ENCODE assay signal across 8 cellular contexts in genomic region chr3:27659279-27660021, GRCh38.
DNase-seq lines count a peak whose midpoint lies in the region; ATAC-seq and TF ChIP-seq lines count a peak whose summit lies in the region.

No MANE protein-coding gene starts in this region.

- H3K4me3 Mint-ChIP-seq in stimulated activated naive CD8-positive, alpha-beta T cell treated with anti-CD3 and anti-CD28 coated beads, Interleukin-15, amount 100 ng/mL, for 72 hours = no peak overlapping the region

- H3K27me3 ChIP-seq in KMS-11 (ENCODE audit: insufficient read depth, low read depth) (no peaks in the 10 kb centered on the region), right lobe of liver (no peaks in the 10 kb centered on the region)

- H3K4me1 ChIP-seq in KMS-11 (ENCODE audit: low read depth, poor library complexity, severe bottlenecking) (no peaks in the 10 kb centered on the region), right lobe of liver (no peaks in the 10 kb centered on the region)

- H3K27ac ChIP-seq in KMS-11 (no peak overlapping the region), right lobe of liver (no peak overlapping the region)

- no peaks in the 10 kb centered on the region for H4K20me1 ChIP-seq in KMS-11 (ENCODE audit: insufficient read depth)

- H3K4me3 ChIP-seq in KMS-11 (IDR thresholded peaks at IDR 0.05; ENCODE audit: insufficient read depth, low read depth, low read length) (no peak overlapping the region), cardiac fibroblast (replicated peaks in 1 of 2; ENCODE audit: low read depth in 2 of 2, low read length in 2 of 2) (no peak overlapping the region), right lobe of liver (no peak overlapping the region)

- no peaks in the 10 kb centered on the region for H3K9me3 Mint-ChIP-seq in stimulated activated naive CD8-positive, alpha-beta T cell treated with anti-CD3 and anti-CD28 coated beads, Interleukin-15, amount 100 ng/mL, for 72 hours

- H3K36me3 ChIP-seq in KMS-11 (ENCODE audit: insufficient read depth) (no peaks in the 10 kb centered on the region), right lobe of liver (no peaks in the 10 kb centered on the region)

- 47% methylated on average over 3 of the region's 3 CpGs for WGBS in right lobe of liver (ENCODE audit: insufficient coverage, low coverage, low lambda C conversion rate, missing lambda C conversion rate)

- H3K79me2 ChIP-seq in KMS-11 (ENCODE audit: insufficient read depth, low read depth) = no peaks in the 10 kb centered on the region

- no peaks in the 10 kb centered on the region for H3K9me3 ChIP-seq in right lobe of liver

- no peak overlapping the region for H3K27ac Mint-ChIP-seq in stimulated activated naive CD8-positive, alpha-beta T cell treated with anti-CD3 and anti-CD28 coated beads, Interleukin-15, amount 100 ng/mL, for 72 hours

- no peak overlapping the region for H2AFZ ChIP-seq in KMS-11 (ENCODE audit: low read depth)

- peaks cover 9% of the 10 kb centered on the region for H3K27me3 Mint-ChIP-seq in stimulated activated naive CD8-positive, alpha-beta T cell treated with anti-CD3 and anti-CD28 coated beads, Interleukin-15, amount 100 ng/mL, for 72 hours

- ATAC-seq in GM21723 (IDR thresholded peaks at IDR 0.05; ENCODE audit: unreplicated experiment) (peak; percentile 83), right lobe of liver (peak; percentile 84 to 97 (median 86))
- peak; percentile 53 for ATAC-seq in stimulated activated naive CD8-positive, alpha-beta T cell treated with anti-CD3 and anti-CD28 coated beads, Interleukin-15, amount 100 ng/mL, for 72 hours

- no peak for TF ChIP-seq POLR2A in right lobe of liver (IDR thresholded peaks at IDR 0.05)

- H3K4me2 ChIP-seq in KMS-11 = no peak overlapping the region

- intact Hi-C loops in right lobe of liver (cut with DNase I) = loop anchor here in 1 of 2 donors (10.0 kb wide), 1 partner anchor 155 kb away; no protein-coding TSS in a partner anchor

- peak; percentile 50 for DNase-seq in NCI-H2029 treated with DMSO at 0.1 percent for 48 hours (lab: John Stamatoyannopoulos, UW)
- DNase-seq in NCI-H2029 (lab: John Stamatoyannopoulos, UW) = no peak
- DNase-seq in T-helper 22 cell (ENCODE audit: low read depth) = peak; percentile 2
- peak; percentile 62 to 70 for DNase-seq in cardiac fibroblast (ENCODE audit: low read depth in 2 of 2)
- peak in 2 of 3 donors; percentile 55 to 59 for DNase-seq in right lobe of liver
- DNase-seq in stimulated activated naive CD8-positive, alpha-beta T cell treated with anti-CD3 and anti-CD28 coated beads, Interleukin-15, amount 100 ng/mL, for 72 hours = peak; percentile 16 to 25

- peak; percentile 60 for TF ChIP-seq CTCF in KMS-11 (conservative IDR thresholded peaks at IDR 0.05; ENCODE audit: low read depth, low read length)
- peak; percentile 86 for TF ChIP-seq CTCF in cardiac fibroblast (IDR thresholded peaks at IDR 0.05; ENCODE audit: low read depth, low read length)
- TF ChIP-seq CTCF in right lobe of liver (IDR thresholded peaks at IDR 0.05) = peak; percentile 69 to 85 (median 80)

- no peak overlapping the region for H3K9ac ChIP-seq in KMS-11

- H3K4me1 Mint-ChIP-seq in stimulated activated naive CD8-positive, alpha-beta T cell treated with anti-CD3 and anti-CD28 coated beads, Interleukin-15, amount 100 ng/mL, for 72 hours = no peaks in the 10 kb centered on the region
